ENCODE assay signal across 8 cellular contexts in the genomic region with DNA sequence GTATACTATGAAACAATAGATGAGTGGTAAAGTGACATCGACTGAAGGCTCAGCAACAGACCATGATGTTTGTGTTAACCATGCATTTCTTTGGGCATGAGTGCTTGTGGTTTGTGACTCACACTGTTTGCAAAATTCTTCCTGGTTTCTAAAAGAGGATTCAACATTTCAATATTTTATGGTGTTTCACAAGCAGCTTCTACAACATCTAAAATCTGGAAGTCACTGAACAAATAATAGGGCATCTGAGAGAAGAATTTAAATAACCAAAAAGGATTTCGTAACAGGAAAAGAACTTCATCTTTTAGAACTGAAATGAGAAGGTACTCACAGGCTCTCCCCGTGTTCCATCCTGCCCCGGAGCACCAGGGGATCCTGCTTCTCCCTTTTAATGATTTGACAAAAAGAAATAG.
DNase-seq lines count a peak whose midpoint lies in the region; FAIRE-seq and TF ChIP-seq lines count a peak whose summit lies in the region.

No MANE protein-coding gene starts in this region.

- H3K4me3 ChIP-seq in mammary epithelial cell (replicated peaks in 1 of 3; ENCODE audit: insufficient read depth in 1 of 3, low read depth in 2 of 3, low read length in 3 of 3) (no peak overlapping the region), neutrophil (ENCODE audit: low read depth in 1 of 2, low read length in 1 of 2) (peak overlapping the region in 1 of 2 experiments; percentile 26)

- WGBS in mammary epithelial cell (ENCODE audit: low coverage, missing lambda C conversion rate): 9% methylated on average over 4 of the region's 4 CpGs

- FAIRE-seq in frontal cortex (lab: Jason Lieb, UNC) (no peak), GM12892 (lab: Jason Lieb, UNC) (no peak)

- no peak for TF ChIP-seq POLR2A in GM12892 (IDR thresholded peaks at IDR 0.05; ENCODE audit: low read depth, low read length)

- no TSS peak for BruUV-seq in mammary epithelial cell (replicated peaks; lab: Mats Ljungman, UMichigan)

- intact Hi-C loops in mammary epithelial cell (cut with micrococcal nuclease): no loop called here

- H3K4me1 ChIP-seq in mammary epithelial cell (ENCODE audit: insufficient read depth, low read length) (no peaks in the 10 kb centered on the region), neutrophil (ENCODE audit: control insufficient read depth in 1 of 2, insufficient read depth in 1 of 2, low read depth in 1 of 2, low read length in 1 of 2) (peaks cover 31 to 45% of the 10 kb centered on the region in 2 experiments)

- no peaks in the 10 kb centered on the region for H3K79me2 ChIP-seq in mammary epithelial cell (ENCODE audit: insufficient read depth, low read length)

- dilution Hi-C loops in mammary epithelial cell (cut with HindIII; ENCODE audit: low sequenced_read_pairs): no loop called here

- in situ Hi-C loops in mammary epithelial cell (cut with MboI; ENCODE audit: low sequenced_read_pairs in 2 of 2): no loop called here

- H3K27me3 ChIP-seq in mammary epithelial cell (ENCODE audit: insufficient read depth, low read length): no peaks in the 10 kb centered on the region
- no peaks in the 10 kb centered on the region for H3K27me3 ChIP-seq in neutrophil

- peak overlapping the region; percentile 48 for H3K4me2 ChIP-seq in mammary epithelial cell (ENCODE audit: insufficient read depth, low read depth, low read length)

- H3K9me3 ChIP-seq in mammary epithelial cell (replicated peaks; ENCODE audit: insufficient read depth, low read length) (no peaks in the 10 kb centered on the region), neutrophil (no peaks in the 10 kb centered on the region)

- DNase-seq in Daoy (ENCODE audit: low read depth): peak; percentile 91
- DNase-seq in NCI-H460 (ENCODE audit: extremely low read depth, low read depth): peak; percentile 47
- DNase-seq in mammary epithelial cell: peak; percentile 94
- no peak for DNase-seq in frontal cortex (ENCODE audit: low spot score in 2 of 2)
- DNase-seq in GM12892 (ENCODE audit: insufficient read length): no peak
- DNase-seq in NCI-H524 (lab: John Stamatoyannopoulos, UW): no peak
- no peak for DNase-seq in stimulated activated CD8-positive, alpha-beta memory T cell treated with anti-CD3 and anti-CD28 coated beads, Interleukin-4, amount 100 ng/mL, for 48 hours

- H3K9ac ChIP-seq in mammary epithelial cell (ENCODE audit: insufficient read depth, low read length): no peak overlapping the region

- H3K27ac ChIP-seq in mammary epithelial cell (ENCODE audit: insufficient read depth, low read depth, low read length) (no peak overlapping the region), neutrophil (peak overlapping the region; percentile 83)

- CTCF ChIA-PET in mammary epithelial cell (lab: Charles Lee; ENCODE audit: low non-redundant PET): no interaction called here

- no peaks in the 10 kb centered on the region for H4K20me1 ChIP-seq in mammary epithelial cell (ENCODE audit: insufficient read depth, low read length)

- TF ChIP-seq CTCF in mammary epithelial cell (conservative IDR thresholded peaks at IDR 0.05 in 1 of 2, IDR thresholded peaks at IDR 0.05 in 1 of 2; ENCODE audit: extremely low read depth in 1 of 2, insufficient read depth in 1 of 2, low read depth in 1 of 2, low read length in 2 of 2) (no peak), neutrophil (IDR thresholded peaks at IDR 0.05) (no peak)

- H3K36me3 ChIP-seq in mammary epithelial cell (ENCODE audit: insufficient read depth, low read length) (no peaks in the 10 kb centered on the region), neutrophil (no peaks in the 10 kb centered on the region)

- H2AFZ ChIP-seq in mammary epithelial cell (ENCODE audit: low read depth, low read length): no peak overlapping the region

Comparison
In these comparisons a context has a peak if more than half of its experiments do, and no peak if none do; other contexts are left out.
1. DNase-seq: peak in Daoy (single experiment), NCI-H460 (single experiment) and mammary epithelial cell (single experiment); none in frontal cortex (0 of 2), GM12892 (single experiment), NCI-H524 (0 of 2) and stimulated activated CD8-positive, alpha-beta memory T cell treated with anti-CD3 and anti-CD28 coated beads, Interleukin-4, amount 100 ng/mL, for 48 hours (single experiment).